ENCODE assay signal across 12 cellular contexts in the genomic region with DNA sequence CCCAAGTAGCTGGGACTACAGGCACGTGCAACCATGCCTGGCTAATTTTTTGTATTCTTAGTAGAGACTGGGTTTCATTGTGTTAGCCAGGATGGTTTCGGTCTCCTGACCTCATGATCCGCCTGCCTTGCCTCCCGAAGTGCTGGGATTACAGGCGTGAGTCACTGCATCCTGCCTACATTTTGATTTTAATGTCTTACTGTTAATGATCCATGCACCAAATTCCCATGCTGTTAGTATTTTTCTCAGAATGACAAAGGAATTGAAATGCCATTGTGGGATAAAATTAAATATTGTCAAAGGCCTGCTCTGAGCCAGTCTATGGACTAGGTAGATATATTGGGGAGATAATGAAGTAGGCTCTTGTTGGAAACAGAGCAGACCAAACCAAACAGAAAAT. TPM values are rescaled to one million over a fixed set of nuclear protein-coding genes. Genes with fewer than 3 reads are reported as not detected.
DNase-seq lines count a peak whose midpoint lies in the region; ATAC-seq, FAIRE-seq and TF ChIP-seq lines count a peak whose summit lies in the region.
"Had no signal": no experiment of that assay in that cellular context is flagged by ENCODE, and none has a peak within 500 bp of the region (broad histone marks: within the 10 kb centered on the region; RNA-seq: fewer than 3 reads in every experiment).

No MANE protein-coding gene starts in this region.

- peak overlapping the region; percentile 62 for H3K9ac ChIP-seq in endothelial cell of umbilical vein (replicated peaks; ENCODE audit: extremely low read depth, insufficient read depth, low read length)

- H3K27ac ChIP-seq in endothelial cell of umbilical vein (ENCODE audit: insufficient read depth, low read depth, low read length), result peak overlapping the region; percentile 81
- H3K27ac ChIP-seq: left ventricle myocardium inferior had no signal

- DNase-seq in DMS53 (lab: John Stamatoyannopoulos, UW) (peak; percentile 87), NCI-H69 (lab: John Stamatoyannopoulos, UW) (peak; percentile 63), endothelial cell of umbilical vein (ENCODE audit: low read depth, low spot score) (peak; percentile 88), non-pigmented ciliary epithelial cell (ENCODE audit: low read depth) (peak; percentile 37), AML-193 (lab: John Stamatoyannopoulos, UW) (no peak), NCI-H2171 treated with DMSO at 0.1 percent for 48 hours (lab: John Stamatoyannopoulos, UW) (no peak)
- DNase-seq: KBM-7, left ventricle myocardium inferior, NCI-H510A had no signal

- ATAC-seq in HG02852 (IDR thresholded peaks at IDR 0.05; ENCODE audit: unreplicated experiment) (no peak), GM21390 (IDR thresholded peaks at IDR 0.05; ENCODE audit: unreplicated experiment) (no peak)

- peak overlapping the region; percentile 61 for H3K4me2 ChIP-seq in endothelial cell of umbilical vein (ENCODE audit: insufficient read depth, low read length)

- H3K9me1 ChIP-seq in endothelial cell of umbilical vein (replicated peaks; ENCODE audit: control insufficient read depth, extremely low read depth, insufficient read depth, low read length), result no peaks in the 10 kb centered on the region

- TF ChIP-seq POLR2A in endothelial cell of umbilical vein (IDR thresholded peaks at IDR 0.05; ENCODE audit: low read depth, low read length), result no peak

- CTCF ChIA-PET in endothelial cell of umbilical vein (lab: Charles Lee), result interaction anchor here (1.2 to 2.0 kb wide), 4 partner anchors 12 to 135 kb away, joined by 3 to 8 read pairs (median 4); no protein-coding TSS in a partner anchor

- POLR2A ChIA-PET in endothelial cell of umbilical vein (lab: Charles Lee), result interaction anchor here (0.6 to 1.6 kb wide), 2 partner anchors 28 kb away, joined by 4 to 5 read pairs; a partner anchor contains a TSS

- no peaks in the 10 kb centered on the region for H3K27me3 ChIP-seq in endothelial cell of umbilical vein (ENCODE audit: control insufficient read depth in 2 of 2, insufficient read depth in 2 of 2, low read length in 2 of 2)

- H3K36me3 ChIP-seq in endothelial cell of umbilical vein (ENCODE audit: control insufficient read depth in 2 of 2, extremely low read depth in 1 of 2, insufficient read depth in 2 of 2, low read length in 2 of 2), result no peaks in the 10 kb centered on the region
- H3K36me3 ChIP-seq: left ventricle myocardium inferior had no signal

- H4K20me1 ChIP-seq in endothelial cell of umbilical vein (replicated peaks; ENCODE audit: control insufficient read depth, extremely low read depth, insufficient read depth, low read length), result peaks cover 2% of the 10 kb centered on the region

- H3K9me3 ChIP-seq in endothelial cell of umbilical vein (replicated peaks; ENCODE audit: control insufficient read depth, insufficient read depth, low read length), result no peaks in the 10 kb centered on the region
- H3K9me3 ChIP-seq: left ventricle myocardium inferior had no signal

- no peaks in the 10 kb centered on the region for H3K79me2 ChIP-seq in endothelial cell of umbilical vein (ENCODE audit: control insufficient read depth, insufficient read depth, low read length)

- dilution Hi-C loops in endothelial cell of umbilical vein (cut with MboI; ENCODE audit: extremely low pct_ligation_motif_present, low sequenced_read_pairs), result no loop called here

- H3K4me3 ChIP-seq in endothelial cell of umbilical vein (replicated peaks in 1 of 3; ENCODE audit: insufficient read depth in 1 of 3, low read depth in 1 of 3, low read length in 3 of 3), result no peak overlapping the region
- H3K4me3 ChIP-seq: left ventricle myocardium inferior had no signal

- intact Hi-C loops in endothelial cell of umbilical vein (cut with micrococcal nuclease), result loop anchor here (5.0 kb wide), 2 partner anchors 44 to 134 kb away; no protein-coding TSS in a partner anchor

- peaks cover 19% of the 10 kb centered on the region for H3K4me1 ChIP-seq in endothelial cell of umbilical vein (ENCODE audit: control insufficient read depth, extremely low read depth, insufficient read depth, low read length)

- BruUV-seq in endothelial cell of umbilical vein (replicated peaks; lab: Mats Ljungman, UMichigan), result no TSS peak

- no peak for TF ChIP-seq CTCF in endothelial cell of umbilical vein (IDR thresholded peaks at IDR 0.05; ENCODE audit: extremely low read depth in 1 of 2, insufficient read depth in 1 of 2, low read depth in 1 of 2, low read length in 2 of 2)

- H2AFZ ChIP-seq in endothelial cell of umbilical vein (ENCODE audit: low read depth, low read length), result peak overlapping the region; percentile 62

- FAIRE-seq in endothelial cell of umbilical vein (lab: Jason Lieb, UNC), result peak; percentile 95
- FAIRE-seq: G401.6 had no signal

TF ChIP-seq in endothelial cell of umbilical vein, 7 proteins besides CTCF, POLR2A, EP300 and RAD21:
- TF ChIP-seq JUN (IDR thresholded peaks at IDR 0.05; ENCODE audit: borderline replicate concordance, insufficient read depth, insufficient read length, low read depth), result peak; percentile 75
- TF ChIP-seq FOS (IDR thresholded peaks at IDR 0.05; ENCODE audit: borderline replicate concordance, insufficient read depth, low read length), result peak; percentile 81
- no peak for TF ChIP-seq POLR2AphosphoS5 (IDR thresholded peaks at IDR 0.05; ENCODE audit: insufficient read depth, low read depth, low read length)

RNA-seq across cellular contexts. Expression of a gene that starts 28.2 kb away (rescaled TPM):
- total RNA-seq in endothelial cell of umbilical vein, result 9.9 and 10.7 TPM in 2 replicates
- polyA plus RNA-seq in endothelial cell of umbilical vein, result 12.1 and 14.2 TPM in 2 replicates
- polyA plus RNA-seq in endothelial cell of umbilical vein (2011; cell fraction: cytosol; rRNA removed), result 7.4 and 7.6 TPM in 2 replicates
- polyA plus RNA-seq in endothelial cell of umbilical vein (2011; cell fraction: nucleus; rRNA removed), result 25.6 and 26.0 TPM in 2 replicates
- polyA plus RNA-seq in endothelial cell of umbilical vein (2012), result 6.3 and 7.7 TPM in 2 replicates
- polyA minus RNA-seq in endothelial cell of umbilical vein, result 17.9 and 27.5 TPM in 2 replicates
- 10.0 TPM for polyA minus RNA-seq in endothelial cell of umbilical vein (2011; cell fraction: cytosol; rRNA and poly(A)+ RNA removed)
- polyA minus RNA-seq in endothelial cell of umbilical vein (2011; cell fraction: nucleus; rRNA and poly(A)+ RNA removed), result 12.3 and 16.7 TPM in 2 replicates

Comparison
In these comparisons a context has a peak if more than half of its experiments do, and no peak if none do; other contexts are left out.
1. DNase-seq: peak in DMS53 (single experiment), NCI-H69 (single experiment), endothelial cell of umbilical vein (single experiment) and non-pigmented ciliary epithelial cell (single experiment); none in AML-193 (0 of 2) and NCI-H2171 treated with DMSO at 0.1 percent for 48 hours (single experiment).